8 cellular contexts compared by ENCODE assay signal in the genomic region with DNA sequence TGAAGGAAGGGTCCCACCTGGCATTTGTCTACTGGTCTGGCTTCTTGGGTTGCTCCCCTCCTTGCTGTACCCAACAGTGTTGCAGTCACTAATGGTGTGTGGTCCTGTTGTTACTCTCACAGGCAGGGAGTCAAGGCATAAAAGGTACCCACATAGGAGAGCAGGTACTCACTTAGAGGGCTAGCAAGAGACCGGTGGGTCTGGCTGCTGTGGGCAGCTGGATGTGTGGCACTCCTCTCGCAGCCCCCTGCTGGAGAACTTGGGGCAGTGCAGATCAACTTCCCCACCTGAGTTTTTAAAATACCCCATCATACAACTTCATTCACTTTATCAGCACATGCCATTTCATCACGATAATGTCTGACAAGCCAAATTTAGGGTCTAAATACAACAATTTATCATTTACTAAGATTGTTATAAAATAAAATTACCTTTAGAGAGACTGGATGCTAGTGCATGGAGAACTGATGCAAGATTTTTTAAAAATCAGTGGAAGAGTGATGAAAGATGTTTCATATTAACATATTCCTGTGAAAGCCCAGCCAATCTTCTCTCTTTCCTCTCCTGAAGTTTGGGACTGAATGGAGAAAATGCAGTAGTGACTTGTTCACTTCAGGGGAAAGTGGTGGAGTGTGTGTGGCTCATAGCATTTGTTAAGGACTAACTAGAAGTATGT. TPM values are rescaled to one million over a fixed set of nuclear protein-coding genes. Genes with fewer than 3 reads are reported as not detected.
DNase-seq lines count a peak whose midpoint lies in the region; ATAC-seq and TF ChIP-seq lines count a peak whose summit lies in the region.

No MANE protein-coding gene starts in this region.

- peaks cover 13% of the 10 kb centered on the region for H3K36me3 Mint-ChIP-seq in neural crest cell (ENCODE audit: low read depth)

- no peak for ATAC-seq in GM19397 (IDR thresholded peaks at IDR 0.05; ENCODE audit: unreplicated experiment)
- no peak for ATAC-seq in HG02840 (IDR thresholded peaks at IDR 0.05; ENCODE audit: low FRiP score, unreplicated experiment)

- in situ Hi-C loops in HAP-1 (cut with MboI; ENCODE audit: low sequenced_read_pairs) = loop anchor here (10.0 kb wide), 1 partner anchor 353 kb away; no protein-coding TSS in a partner anchor

- H3K4me3 Mint-ChIP-seq in neural crest cell = no peak overlapping the region

- H3K4me3 ChIP-seq in HAP-1 = no peak overlapping the region

- H3K27me3 ChIP-seq in HAP-1 (ENCODE audit: low read depth) = no peaks in the 10 kb centered on the region

- H3K9me3 ChIP-seq in HAP-1 = no peaks in the 10 kb centered on the region

- H3K4me1 Mint-ChIP-seq in neural crest cell = peaks cover 12% of the 10 kb centered on the region

- no peaks in the 10 kb centered on the region for H3K4me1 ChIP-seq in HAP-1

- H3K36me3 ChIP-seq in HAP-1 (replicated peaks) = peaks cover 16% of the 10 kb centered on the region

- H3K9me3 Mint-ChIP-seq in neural crest cell = no peaks in the 10 kb centered on the region

- DNase-seq in Daoy (ENCODE audit: low read depth) (peak; percentile 46), HAP-1 (ENCODE audit: low spot score in 2 of 2) (peak; percentile 22 to 68), NCI-H526 (lab: John Stamatoyannopoulos, UW) (peak; percentile 56 to 86), fibroblast of gingiva (ENCODE audit: low read depth) (peak; percentile 21), neural crest cell (ENCODE audit: low read depth, low spot score) (peak; percentile 52)
- peak; percentile 69 for DNase-seq in activated CD8-positive, alpha-beta memory T cell treated with anti-CD3 and anti-CD28 coated beads, Interleukin-2, amount 50 U/mL, for 48 hours

- no peak overlapping the region for H3K27ac Mint-ChIP-seq in neural crest cell (ENCODE audit: unreplicated experiment)

- H3K27me3 Mint-ChIP-seq in neural crest cell (ENCODE audit: low read depth) = no peaks in the 10 kb centered on the region

- TF ChIP-seq CTCF in neural crest cell (conservative IDR thresholded peaks at IDR 0.05) = peak; percentile 90

RNA-seq across cellular contexts. Expression of a gene that starts 42.8 kb away (rescaled TPM):
- total RNA-seq in Daoy (2014; rRNA removed; shearing (Covaris generic)) = 4.5 and 6.9 TPM in 2 replicates
- 21.8 and 22.1 TPM in 2 replicates for total RNA-seq in neural crest cell

Comparison
In these comparisons a context has a peak if more than half of its experiments do, and no peak if none do; other contexts are left out.
1. DNase-seq: peak in every context shown above with its lines; median percentile 71 in NCI-H526; 69 in activated CD8-positive, alpha-beta memory T cell treated with anti-CD3 and anti-CD28 coated beads, Interleukin-2, amount 50 U/mL, for 48 hours; 52 in neural crest cell; 46 in Daoy; 45 in HAP-1; 21 in fibroblast of gingiva.